8 cellular contexts compared by ENCODE assay signal in the genomic region with DNA sequence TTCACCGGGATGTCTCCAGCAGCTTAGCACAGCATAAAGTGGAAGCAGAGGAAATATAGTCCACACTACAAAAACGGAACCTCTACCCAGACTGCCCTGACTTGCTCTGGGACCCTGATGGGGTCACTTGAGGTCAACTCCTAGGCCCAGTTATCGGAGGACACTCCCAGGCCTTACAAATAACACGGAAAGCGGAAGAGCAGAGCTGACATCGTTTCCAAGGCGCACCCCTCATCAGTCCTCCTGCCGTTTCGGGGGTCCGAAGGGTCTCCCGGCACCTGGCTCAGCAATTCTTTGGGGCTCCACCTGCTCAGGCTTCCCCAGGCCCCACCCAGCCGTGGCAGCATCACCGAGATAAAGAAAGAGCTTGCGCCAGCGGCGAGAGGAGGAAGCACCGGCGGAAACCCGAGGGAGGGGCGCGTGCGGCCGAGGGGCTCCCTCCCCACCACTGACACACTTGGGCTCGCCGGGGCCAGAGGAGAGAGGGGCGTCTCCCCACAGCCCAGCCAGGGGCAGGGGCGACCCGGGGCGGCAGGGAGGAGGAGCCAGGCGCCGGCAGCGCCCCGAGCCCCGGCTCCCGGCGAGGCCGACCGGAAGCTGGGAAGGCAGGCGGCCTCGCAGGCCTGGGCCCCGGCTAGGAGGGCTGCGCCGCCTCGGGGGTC. TPM values are rescaled to one million over a fixed set of nuclear protein-coding genes. Genes with fewer than 3 reads are reported as not detected.
DNase-seq lines count a peak whose midpoint lies in the region; ATAC-seq, FAIRE-seq and TF ChIP-seq lines count a peak whose summit lies in the region.

No MANE protein-coding gene starts in this region.

- H3K27me3 ChIP-seq in HepG2 (ENCODE audit: control insufficient read depth in 1 of 2, insufficient read depth in 2 of 2, low read length in 2 of 2), result no peaks in the 10 kb centered on the region; a peak in 1 of 5 replicates

- peak overlapping the region; percentile 65 for H3K27ac ChIP-seq in HepG2 (ENCODE audit: extremely low read length, insufficient read depth, low read length)

- intact Hi-C loops in activated CD4-positive, alpha-beta T cell treated with anti-CD3 and anti-CD28 coated beads for 36 hours (cut with DNase I, micrococcal nuclease), result loop anchor here (1.0 to 5.0 kb wide), 16 partner anchors 10 to 699 kb away; a partner anchor contains a TSS
- intact Hi-C loops in HepG2 (cut with micrococcal nuclease; ENCODE audit: unreplicated experiment), result no loop called here

- H3K27ac Mint-ChIP-seq in activated CD4-positive, alpha-beta T cell treated with anti-CD3 and anti-CD28 coated beads for 36 hours, result peak overlapping the region; percentile 84

- CTCF ChIA-PET in activated CD4-positive, alpha-beta T cell treated with anti-CD3 and anti-CD28 coated beads for 36 hours (lab: Charles Lee), result interaction anchor here (3.8 to 6.5 kb wide), 2 partner anchors 13 to 162 kb away, joined by 13 to 45 read pairs; no protein-coding TSS in a partner anchor
- CTCF ChIA-PET in HepG2 (lab: Yijun Ruan, JAX; ENCODE audit: low intra/inter-chr PET ratio, low total read pairs), result no interaction called here

- no peak for TF ChIP-seq RAD21 in HepG2 (CRISPR knock-in tag; IDR thresholded peaks at IDR 0.05)

- H2AFZ ChIP-seq in HepG2 (ENCODE audit: low read length), result no peak overlapping the region

- H3K36me3 ChIP-seq in HepG2 (replicated peaks in 1 of 2; ENCODE audit: control insufficient read depth in 1 of 2, insufficient read depth in 2 of 2, low read length in 2 of 2), result peaks cover 4% of the 10 kb centered on the region in 2 experiments; a peak in 3 of 5 replicates

- H3K9ac ChIP-seq in HepG2 (ENCODE audit: insufficient read depth, low read depth, low read length), result peak overlapping the region; percentile 80

- peaks cover 14% of the 10 kb centered on the region for H3K79me2 ChIP-seq in HepG2 (ENCODE audit: insufficient read depth, low read length)

- in situ Hi-C loops in KBM-7 (cut with MboI; ENCODE audit: low pct_unique_long_range_greater_than_20kb, low sequenced_read_pairs), result no loop called here
- in situ Hi-C loops in HepG2 (cut with HindIII; ENCODE audit: extremely low pct_ligation_motif_present, low pct_unique_long_range_greater_than_20kb), result no loop called here

- peak overlapping the region; percentile 86 for H3K4me3 Mint-ChIP-seq in activated CD4-positive, alpha-beta T cell treated with anti-CD3 and anti-CD28 coated beads for 36 hours

- no peaks in the 10 kb centered on the region for H3K9me3 Mint-ChIP-seq in activated CD4-positive, alpha-beta T cell treated with anti-CD3 and anti-CD28 coated beads for 36 hours (ENCODE audit: low read depth)

- TF ChIP-seq CTCF in choroid plexus epithelial cell (conservative IDR thresholded peaks at IDR 0.05; ENCODE audit: low read depth, low read length), result no peak
- no peak; the same call in 1 of the 2 replicates for TF ChIP-seq CTCF in HepG2 (CRISPR knock-in tag; IDR thresholded peaks at IDR 0.05)

- H3K4me2 ChIP-seq in HepG2 (ENCODE audit: low read depth, low read length), result peak overlapping the region; percentile 100

- H4K20me1 ChIP-seq in HepG2 (ENCODE audit: insufficient read depth, low read length), result no peaks in the 10 kb centered on the region

- H3K36me3 Mint-ChIP-seq in activated CD4-positive, alpha-beta T cell treated with anti-CD3 and anti-CD28 coated beads for 36 hours (ENCODE audit: low read depth), result peaks cover 24% of the 10 kb centered on the region

- H3K4me3 ChIP-seq in choroid plexus epithelial cell (ENCODE audit: low read depth, low read length) (peak overlapping the region; percentile 78), HepG2 (replicated peaks in 1 of 3; ENCODE audit: insufficient read depth in 1 of 3, low read depth in 2 of 3, low read length in 3 of 3) (peak overlapping the region; percentile 62 to 84 (median 83))

- BruUV-seq in HepG2 (replicated peaks; lab: Mats Ljungman, UMichigan), result no TSS peak

- DNase-seq in NCI-H146 (lab: John Stamatoyannopoulos, UW) (peak; percentile 56), NCI-H146 treated with DMSO at 0.1 percent for 48 hours (lab: John Stamatoyannopoulos, UW; ENCODE audit: unreplicated experiment) (no peak), KBM-7 (peak; percentile 89), choroid plexus epithelial cell (ENCODE audit: low read depth) (no peak), HepG2 (ENCODE audit: low spot score) (peak; percentile 16)
- peak; percentile 77 for DNase-seq in activated CD4-positive, alpha-beta T cell treated with anti-CD3 and anti-CD28 coated beads for 36 hours
- DNase-seq in stimulated activated CD4-positive, alpha-beta T cell treated with anti-CD3 and anti-CD28 coated beads, Interleukin-4, amount 100 ng/mL, for 4 hours, result peak; percentile 48

- TF ChIP-seq EP300 in HepG2 (IDR thresholded peaks at IDR 0.05; ENCODE audit: low read depth in 2 of 2, low read length in 2 of 2), result no peak
- no peak for TF ChIP-seq EP300 in HepG2 (CRISPR knock-in tag; IDR thresholded peaks at IDR 0.05; ENCODE audit: borderline replicate concordance)

- no peak for TF ChIP-seq POLR2A in HepG2 (IDR thresholded peaks at IDR 0.05; ENCODE audit: insufficient read depth in 1 of 2, low read depth in 2 of 2, low read length in 2 of 2)

- ATAC-seq in activated CD4-positive, alpha-beta T cell treated with anti-CD3 and anti-CD28 coated beads for 36 hours, result peak; percentile 10
- ATAC-seq in HepG2 (peak; percentile 56), HG03520 (IDR thresholded peaks at IDR 0.05; ENCODE audit: unreplicated experiment) (no peak)

- 0% methylated on average over 6 of the region's 44 CpGs for WGBS in HepG2 (ENCODE audit: low lambda C conversion rate)

- H3K27me3 Mint-ChIP-seq in activated CD4-positive, alpha-beta T cell treated with anti-CD3 and anti-CD28 coated beads for 36 hours, result no peaks in the 10 kb centered on the region

- no peaks in the 10 kb centered on the region for H3K9me3 ChIP-seq in HepG2 (ENCODE audit: low read length)

- peaks cover 33% of the 10 kb centered on the region for H3K4me1 ChIP-seq in HepG2 (ENCODE audit: insufficient read depth, low read length)

- peaks cover 32% of the 10 kb centered on the region for H3K4me1 Mint-ChIP-seq in activated CD4-positive, alpha-beta T cell treated with anti-CD3 and anti-CD28 coated beads for 36 hours

- POLR2A ChIA-PET in activated CD4-positive, alpha-beta T cell treated with anti-CD3 and anti-CD28 coated beads for 36 hours (lab: Charles Lee), result interaction anchor here (0.5 to 1.0 kb wide), 6 partner anchors 16 to 434 kb away, joined by 3 to 6 read pairs (median 5); a partner anchor contains a TSS
- POLR2A ChIA-PET in HepG2 (lab: Yijun Ruan, JAX), result interaction anchor here (0.8 to 1.8 kb wide), 8 partner anchors 10 to 144 kb away, joined by 3 to 8 read pairs (median 5); a partner anchor contains a TSS

- no peak for FAIRE-seq in HepG2 (lab: Jason Lieb, UNC)

RNA-seq across cellular contexts. Expression of a gene that starts 0.7 kb away (rescaled TPM):
- 10 to 100 TPM; 65.0 to 67.1 TPM for total RNA-seq in activated CD4-positive, alpha-beta T cell treated with anti-CD3 and anti-CD28 coated beads for 36 hours
- 5.9 and 9.9 TPM in 2 replicates for total RNA-seq in HepG2 (2016; rRNA removed; fragmentation: Illumina TruSeq; extraction: Trizol)
- 5.5 and 8.0 TPM in 2 replicates for total RNA-seq in HepG2 (2016; cell fraction: cytosol; rRNA removed; fragmentation: Illumina TruSeq; extraction: Trizol; ENCODE audit: low read depth)
- 4.0 and 11.9 TPM in 2 replicates for total RNA-seq in HepG2 (2016; cell fraction: insoluble cytoplasmic fraction; rRNA removed; fragmentation: Illumina TruSeq; extraction: Trizol)
- total RNA-seq in HepG2 (2016; cell fraction: membrane; rRNA removed; fragmentation: Illumina TruSeq; extraction: Trizol), result 3.5 and 3.8 TPM in 2 replicates
- 13.2 and 15.4 TPM in 2 replicates for total RNA-seq in HepG2 (2016; cell fraction: nucleus; rRNA removed; fragmentation: Illumina TruSeq; extraction: Trizol)
- 14.3 and 17.1 TPM in 2 replicates for polyA plus RNA-seq in HepG2 (2011; rRNA removed)
- polyA plus RNA-seq in HepG2 (2011; cell fraction: cytosol; rRNA removed), result 2.7 and 6.4 TPM in 2 replicates
- polyA plus RNA-seq in HepG2 (2011; cell fraction: nucleus; rRNA removed), result 179 and 209 TPM in 2 replicates
- polyA plus RNA-seq in HepG2 (2012), result 9.1 and 11.1 TPM in 2 replicates
- polyA plus RNA-seq in HepG2 (2016; cell fraction: cytosol; fragmentation: Illumina TruSeq; extraction: Trizol; ENCODE audit: low read depth), result 0.66 and 0.77 TPM in 2 replicates
- 4.2 and 5.3 TPM in 2 replicates for polyA plus RNA-seq in HepG2 (2016; cell fraction: insoluble cytoplasmic fraction; fragmentation: Illumina TruSeq; extraction: Trizol; ENCODE audit: low read depth)
- polyA plus RNA-seq in HepG2 (2016; cell fraction: membrane; fragmentation: Illumina TruSeq; extraction: Trizol; ENCODE audit: low read depth), result 1.1 and 2.1 TPM in 2 replicates
- 28.1 and 39.8 TPM in 2 replicates for polyA plus RNA-seq in HepG2 (2016; cell fraction: nucleus; fragmentation: Illumina TruSeq; extraction: Trizol; ENCODE audit: insufficient read depth, low read depth)
- polyA minus RNA-seq in HepG2 (2011; rRNA and poly(A)+ RNA removed; ENCODE audit: low replicate concordance), result 26.6 and 27.6 TPM in 2 replicates
- polyA minus RNA-seq in HepG2 (2011; cell fraction: cytosol; rRNA and poly(A)+ RNA removed), result 8.2 and 9.7 TPM in 2 replicates
- polyA minus RNA-seq in HepG2 (2011; cell fraction: nucleus; rRNA and poly(A)+ RNA removed), result 35.3 and 35.7 TPM in 2 replicates

RNA-seq across cellular contexts. Expression of a gene that starts 10.0 kb away (rescaled TPM):
- total RNA-seq in activated CD4-positive, alpha-beta T cell treated with anti-CD3 and anti-CD28 coated beads for 36 hours, result 100 to 1,000 TPM in 1 of 2 experiments, 10 to 100 TPM in 1; 93.9 to 102 TPM
- 75.3 and 77.0 TPM in 2 replicates for total RNA-seq in HepG2 (2016; rRNA removed; fragmentation: Illumina TruSeq; extraction: Trizol)
- 25.0 and 28.5 TPM in 2 replicates for total RNA-seq in HepG2 (2016; cell fraction: cytosol; rRNA removed; fragmentation: Illumina TruSeq; extraction: Trizol; ENCODE audit: low read depth)
- 71.5 and 76.4 TPM in 2 replicates for total RNA-seq in HepG2 (2016; cell fraction: insoluble cytoplasmic fraction; rRNA removed; fragmentation: Illumina TruSeq; extraction: Trizol)
- 43.5 and 45.7 TPM in 2 replicates for total RNA-seq in HepG2 (2016; cell fraction: membrane; rRNA removed; fragmentation: Illumina TruSeq; extraction: Trizol)
- total RNA-seq in HepG2 (2016; cell fraction: nucleus; rRNA removed; fragmentation: Illumina TruSeq; extraction: Trizol), result 42.9 and 52.3 TPM in 2 replicates
- polyA plus RNA-seq in HepG2 (2011; rRNA removed), result 79.9 and 83.3 TPM in 2 replicates
- polyA plus RNA-seq in HepG2 (2011; cell fraction: cytosol; rRNA removed), result 73.4 and 79.2 TPM in 2 replicates
- 121 and 132 TPM in 2 replicates for polyA plus RNA-seq in HepG2 (2011; cell fraction: nucleus; rRNA removed)
- 51.0 and 51.3 TPM in 2 replicates for polyA plus RNA-seq in HepG2 (2012)
- polyA plus RNA-seq in HepG2 (2016; cell fraction: cytosol; fragmentation: Illumina TruSeq; extraction: Trizol; ENCODE audit: low read depth), result 9.0 and 9.9 TPM in 2 replicates
- polyA plus RNA-seq in HepG2 (2016; cell fraction: insoluble cytoplasmic fraction; fragmentation: Illumina TruSeq; extraction: Trizol; ENCODE audit: low read depth), result 60.7 and 69.6 TPM in 2 replicates
- polyA plus RNA-seq in HepG2 (2016; cell fraction: membrane; fragmentation: Illumina TruSeq; extraction: Trizol; ENCODE audit: low read depth), result 16.3 and 18.8 TPM in 2 replicates
- polyA plus RNA-seq in HepG2 (2016; cell fraction: nucleus; fragmentation: Illumina TruSeq; extraction: Trizol; ENCODE audit: insufficient read depth, low read depth), result 95.3 and 101 TPM in 2 replicates
- polyA minus RNA-seq in HepG2 (2011; rRNA and poly(A)+ RNA removed; ENCODE audit: low replicate concordance), result 68.2 and 70.0 TPM in 2 replicates
- 33.7 and 41.2 TPM in 2 replicates for polyA minus RNA-seq in HepG2 (2011; cell fraction: cytosol; rRNA and poly(A)+ RNA removed)
- polyA minus RNA-seq in HepG2 (2011; cell fraction: nucleus; rRNA and poly(A)+ RNA removed), result 60.1 and 62.8 TPM in 2 replicates

RNA-seq across cellular contexts. Expression of a gene that starts 44.0 kb away (rescaled TPM):
- not detected for total RNA-seq in activated CD4-positive, alpha-beta T cell treated with anti-CD3 and anti-CD28 coated beads for 36 hours
- 6.9 and 18.2 TPM in 2 replicates for total RNA-seq in HepG2 (2016; rRNA removed; fragmentation: Illumina TruSeq; extraction: Trizol)
- total RNA-seq in HepG2 (2016; cell fraction: cytosol; rRNA removed; fragmentation: Illumina TruSeq; extraction: Trizol; ENCODE audit: low read depth), result 2.8 and 3.3 TPM in 2 replicates
- total RNA-seq in HepG2 (2016; cell fraction: insoluble cytoplasmic fraction; rRNA removed; fragmentation: Illumina TruSeq; extraction: Trizol), result 5.9 and 17.8 TPM in 2 replicates
- total RNA-seq in HepG2 (2016; cell fraction: membrane; rRNA removed; fragmentation: Illumina TruSeq; extraction: Trizol), result 5.8 and 6.6 TPM in 2 replicates
- total RNA-seq in HepG2 (2016; cell fraction: nucleus; rRNA removed; fragmentation: Illumina TruSeq; extraction: Trizol), result 22.5 and 25.6 TPM in 2 replicates
- polyA plus RNA-seq in HepG2 (2011; rRNA removed), result 8.4 and 15.5 TPM in 2 replicates
- 9.0 and 15.7 TPM in 2 replicates for polyA plus RNA-seq in HepG2 (2011; cell fraction: cytosol; rRNA removed)
- polyA plus RNA-seq in HepG2 (2011; cell fraction: nucleus; rRNA removed), result 47.1 and 58.1 TPM in 2 replicates
- polyA plus RNA-seq in HepG2 (2012), result 9.8 and 16.9 TPM in 2 replicates
- polyA plus RNA-seq in HepG2 (2016; cell fraction: cytosol; fragmentation: Illumina TruSeq; extraction: Trizol; ENCODE audit: low read depth), result 2.3 and 2.6 TPM in 2 replicates
- 7.7 and 10.2 TPM in 2 replicates for polyA plus RNA-seq in HepG2 (2016; cell fraction: insoluble cytoplasmic fraction; fragmentation: Illumina TruSeq; extraction: Trizol; ENCODE audit: low read depth)
- polyA plus RNA-seq in HepG2 (2016; cell fraction: membrane; fragmentation: Illumina TruSeq; extraction: Trizol; ENCODE audit: low read depth), result 3.1 and 4.1 TPM in 2 replicates
- polyA plus RNA-seq in HepG2 (2016; cell fraction: nucleus; fragmentation: Illumina TruSeq; extraction: Trizol; ENCODE audit: insufficient read depth, low read depth), result 40.8 and 43.4 TPM in 2 replicates
- polyA minus RNA-seq in HepG2 (2011; rRNA and poly(A)+ RNA removed; ENCODE audit: low replicate concordance), result 1.2 and 47.2 TPM in 2 replicates
- 18.8 and 21.5 TPM in 2 replicates for polyA minus RNA-seq in HepG2 (2011; cell fraction: cytosol; rRNA and poly(A)+ RNA removed)
- 32.1 and 35.9 TPM in 2 replicates for polyA minus RNA-seq in HepG2 (2011; cell fraction: nucleus; rRNA and poly(A)+ RNA removed)

RNA-seq across cellular contexts. Expression of a gene that starts 58.8 kb away (rescaled TPM):
- 10 to 100 TPM; 27.1 to 29.5 TPM for total RNA-seq in activated CD4-positive, alpha-beta T cell treated with anti-CD3 and anti-CD28 coated beads for 36 hours
- 33.1 and 36.7 TPM in 2 replicates for total RNA-seq in HepG2 (2016; rRNA removed; fragmentation: Illumina TruSeq; extraction: Trizol)
- 60.6 and 75.2 TPM in 2 replicates for total RNA-seq in HepG2 (2016; cell fraction: cytosol; rRNA removed; fragmentation: Illumina TruSeq; extraction: Trizol; ENCODE audit: low read depth)
- 36.3 and 39.9 TPM in 2 replicates for total RNA-seq in HepG2 (2016; cell fraction: insoluble cytoplasmic fraction; rRNA removed; fragmentation: Illumina TruSeq; extraction: Trizol)
- total RNA-seq in HepG2 (2016; cell fraction: membrane; rRNA removed; fragmentation: Illumina TruSeq; extraction: Trizol), result 52.5 and 64.2 TPM in 2 replicates
- total RNA-seq in HepG2 (2016; cell fraction: nucleus; rRNA removed; fragmentation: Illumina TruSeq; extraction: Trizol), result 15.0 and 21.0 TPM in 2 replicates
- polyA plus RNA-seq in HepG2 (2011; rRNA removed), result 30.8 and 34.0 TPM in 2 replicates
- polyA plus RNA-seq in HepG2 (2011; cell fraction: cytosol; rRNA removed), result 41.5 and 57.5 TPM in 2 replicates
- 41.3 and 52.4 TPM in 2 replicates for polyA plus RNA-seq in HepG2 (2011; cell fraction: nucleus; rRNA removed)
- polyA plus RNA-seq in HepG2 (2012), result 17.3 and 21.3 TPM in 2 replicates
- 75.5 and 80.9 TPM in 2 replicates for polyA plus RNA-seq in HepG2 (2016; cell fraction: cytosol; fragmentation: Illumina TruSeq; extraction: Trizol; ENCODE audit: low read depth)
- 33.0 and 34.1 TPM in 2 replicates for polyA plus RNA-seq in HepG2 (2016; cell fraction: insoluble cytoplasmic fraction; fragmentation: Illumina TruSeq; extraction: Trizol; ENCODE audit: low read depth)
- 56.8 and 65.7 TPM in 2 replicates for polyA plus RNA-seq in HepG2 (2016; cell fraction: membrane; fragmentation: Illumina TruSeq; extraction: Trizol; ENCODE audit: low read depth)
- 30.1 and 31.9 TPM in 2 replicates for polyA plus RNA-seq in HepG2 (2016; cell fraction: nucleus; fragmentation: Illumina TruSeq; extraction: Trizol; ENCODE audit: insufficient read depth, low read depth)
- polyA minus RNA-seq in HepG2 (2011; rRNA and poly(A)+ RNA removed; ENCODE audit: low replicate concordance), result 40.7 and 121 TPM in 2 replicates
- polyA minus RNA-seq in HepG2 (2011; cell fraction: cytosol; rRNA and poly(A)+ RNA removed), result 15.1 and 18.1 TPM in 2 replicates
- polyA minus RNA-seq in HepG2 (2011; cell fraction: nucleus; rRNA and poly(A)+ RNA removed), result 12.9 and 15.0 TPM in 2 replicates

Comparison
In these comparisons a context has a peak if more than half of its experiments do, and no peak if none do; other contexts are left out.
1. DNase-seq: peak in NCI-H146 (single experiment), KBM-7 (single experiment), activated CD4-positive, alpha-beta T cell treated with anti-CD3 and anti-CD28 coated beads for 36 hours (single experiment), HepG2 (single experiment) and stimulated activated CD4-positive, alpha-beta T cell treated with anti-CD3 and anti-CD28 coated beads, Interleukin-4, amount 100 ng/mL, for 4 hours (2 of 2); none in NCI-H146 treated with DMSO at 0.1 percent for 48 hours (single experiment) and choroid plexus epithelial cell (single experiment).